33 cellular contexts compared by ENCODE assay signal in the genomic region with DNA sequence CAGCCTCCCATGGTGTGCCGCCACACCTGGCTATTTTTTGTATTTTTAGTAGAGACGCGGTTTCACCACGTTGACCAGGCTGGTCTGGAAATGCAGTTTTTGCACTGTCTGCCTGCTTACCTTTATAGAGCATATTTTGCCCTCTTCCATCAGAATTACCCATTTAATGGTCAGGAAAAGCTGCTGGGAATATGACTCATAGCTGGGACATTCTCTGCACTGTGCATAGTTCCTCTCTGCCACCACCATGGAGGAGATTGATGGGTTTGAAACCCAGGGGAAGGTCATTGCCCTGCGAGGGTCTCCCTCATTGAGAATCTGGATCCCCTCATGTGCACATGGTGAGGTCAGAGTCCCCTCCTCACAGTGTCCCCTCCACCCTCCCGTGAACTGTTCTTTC. TPM values are rescaled to one million over a fixed set of nuclear protein-coding genes. Genes with fewer than 3 reads are reported as not detected.
"Had no signal": no experiment of that assay in that cellular context is flagged by ENCODE, and none has a peak within 500 bp of the region (broad histone marks: within the 10 kb centered on the region; RNA-seq: fewer than 3 reads in every experiment).

No MANE protein-coding gene starts in this region.

- H3K9me3 ChIP-seq: breast epithelium, esophagus squamous epithelium, heart right ventricle, left ventricle myocardium inferior, mucosa of descending colon, pancreas, prostate gland, stomach, thyroid gland, upper lobe of left lung, vagina had no signal

- H3K4me3 ChIP-seq: breast epithelium, esophagus squamous epithelium, heart right ventricle, left ventricle myocardium inferior, mucosa of descending colon, pancreas, prostate gland, stomach, thyroid gland, upper lobe of left lung, vagina had no signal

- H3K36me3 ChIP-seq: pancreas, prostate gland had no signal

- H3K9me3 Mint-ChIP-seq: activated naive CD8-positive, alpha-beta T cell treated with anti-CD3 and anti-CD28 coated beads, Interleukin-2, amount 10 ng/mL, durations not matched to agents 7 days and 5 days; dendritic cell treated with granulocyte-macrophage colony-stimulating factor and Interleukin-4, amounts not matched to agents 40 ng/mL and 50 ng/mL, for 4 days; stimulated activated naive B cell treated with anti-CD40 and anti-IgM and Interleukin-4, amounts not matched to agents 10 μg/mL and 1 μg/mL and 100 μg/mL, for 72 hours had no signal

- H3K4me1 ChIP-seq: breast epithelium, heart right ventricle, left ventricle myocardium inferior, pancreas, prostate gland had no signal

- H3K27me3 Mint-ChIP-seq: activated CD4-positive, alpha-beta T cell treated with anti-CD3 and anti-CD28 coated beads for 36 hours; activated naive CD8-positive, alpha-beta T cell treated with anti-CD3 and anti-CD28 coated beads, Interleukin-2, amount 10 ng/mL, durations not matched to agents 7 days and 5 days; stimulated activated naive B cell treated with anti-CD40 and anti-IgM and Interleukin-4, amounts not matched to agents 10 μg/mL and 1 μg/mL and 100 μg/mL, for 72 hours had no signal

- H3K27ac Mint-ChIP-seq: activated CD4-positive, alpha-beta T cell treated with anti-CD3 and anti-CD28 coated beads for 36 hours; dendritic cell treated with granulocyte-macrophage colony-stimulating factor and Interleukin-4, amounts not matched to agents 40 ng/mL and 50 ng/mL, for 4 days; nephron progenitor cell had no signal

- DNase-seq: activated CD4-positive, alpha-beta T cell treated with anti-CD3 and anti-CD28 coated beads for 36 hours; activated CD4-positive, CD25-positive, alpha-beta regulatory T cell; activated CD8-positive, alpha-beta memory T cell treated with anti-CD3 and anti-CD28 coated beads for 24 hours; activated effector memory CD4-positive, alpha-beta T cell treated with Interleukin-2 at 50 U/mL for 16 hours; activated naive CD4-positive, alpha-beta T cell treated with Interleukin-2 at 50 U/mL for 16 hours; activated naive CD8-positive, alpha-beta T cell treated with anti-CD3 and anti-CD28 coated beads, Interleukin-2, amount 10 ng/mL, durations not matched to agents 7 days and 5 days; amygdala; central memory CD4-positive, alpha-beta T cell; effector CD4-positive, alpha-beta T cell; esophagus squamous epithelium; foreskin melanocyte; heart right ventricle; left ventricle myocardium inferior; mucosa of descending colon; nephron progenitor cell; pancreas; retina; small intestine; stimulated activated CD4-positive, alpha-beta T cell treated with anti-CD3 and anti-CD28 coated beads, Interleukin-4, amount 100 ng/mL, for 24 hours; stimulated activated CD8-positive, alpha-beta memory T cell treated with anti-CD3 and anti-CD28 coated beads, Interleukin-4, amount 100 ng/mL, for 48 hours; stimulated activated naive B cell treated with anti-CD40 and anti-IgM and Interleukin-4, amounts not matched to agents 10 μg/mL and 1 μg/mL and 100 μg/mL, for 72 hours; stomach; thyroid gland had no signal

- H3K27ac ChIP-seq: breast epithelium, epithelial cell of prostate, esophagus squamous epithelium, heart right ventricle, left ventricle myocardium inferior, pancreas, prostate gland, stomach, thyroid gland, upper lobe of left lung, vagina had no signal

- ATAC-seq: activated CD4-positive, alpha-beta T cell treated with anti-CD3 and anti-CD28 coated beads for 36 hours; heart right ventricle; mucosa of descending colon; pancreas; sciatic nerve; stimulated activated naive B cell treated with anti-CD40 and anti-IgM and Interleukin-4, amounts not matched to agents 10 μg/mL and 1 μg/mL and 100 μg/mL, for 72 hours had no signal

- H3K4me3 Mint-ChIP-seq: activated CD4-positive, alpha-beta T cell treated with anti-CD3 and anti-CD28 coated beads for 36 hours; activated naive CD8-positive, alpha-beta T cell treated with anti-CD3 and anti-CD28 coated beads, Interleukin-2, amount 10 ng/mL, durations not matched to agents 7 days and 5 days; dendritic cell treated with granulocyte-macrophage colony-stimulating factor and Interleukin-4, amounts not matched to agents 40 ng/mL and 50 ng/mL, for 4 days; nephron progenitor cell; stimulated activated naive B cell treated with anti-CD40 and anti-IgM and Interleukin-4, amounts not matched to agents 10 μg/mL and 1 μg/mL and 100 μg/mL, for 72 hours had no signal

- H3K27me3 ChIP-seq: breast epithelium, esophagus squamous epithelium, heart right ventricle, pancreas, stomach, thyroid gland, upper lobe of left lung, vagina had no signal

RNA-seq across cellular contexts. Expression of gene TMPRSS2, which starts 49.8 kb away (rescaled TPM):
- total RNA-seq: activated CD4-positive, alpha-beta T cell treated with anti-CD3 and anti-CD28 coated beads for 36 hours; activated naive CD8-positive, alpha-beta T cell treated with anti-CD3 and anti-CD28 coated beads, Interleukin-2, amount 10 ng/mL, durations not matched to agents 7 days and 5 days; glomerular endothelial cell; heart right ventricle; left ventricle myocardium inferior; lung microvascular endothelial cell; myocyte had no signal
